In the genomic region with DNA sequence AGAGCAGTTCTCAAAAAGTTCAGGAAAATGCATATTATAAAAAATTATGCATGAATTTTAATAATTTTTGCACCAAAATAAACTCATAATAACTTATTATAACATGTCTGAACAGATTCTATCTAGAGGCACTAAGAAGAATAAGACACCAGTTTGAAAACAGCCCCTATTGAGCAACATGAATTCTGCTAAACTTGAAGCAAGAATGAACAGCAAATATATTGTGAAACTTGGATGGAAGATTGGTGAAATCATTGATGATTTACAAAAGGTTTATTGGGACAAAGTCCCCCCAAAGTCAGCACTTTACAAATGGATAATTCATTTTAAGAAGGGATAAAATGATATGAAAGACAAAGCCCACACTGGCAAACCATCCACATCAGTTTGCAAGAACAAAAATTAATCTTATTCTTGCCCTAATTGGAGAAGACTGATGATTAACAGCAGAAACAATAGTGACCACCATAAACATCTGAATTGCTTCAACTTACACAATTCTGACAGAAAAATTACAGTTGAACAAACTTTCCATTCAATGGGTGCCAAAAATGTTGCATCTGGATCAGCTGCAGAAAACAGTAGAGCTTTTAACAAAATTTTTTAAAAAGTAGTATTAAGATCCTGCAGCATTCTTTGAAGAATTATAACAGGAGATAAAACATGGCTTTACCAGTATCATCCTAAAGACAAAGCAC, we compare ENCODE assay signal across 14 cellular contexts.
DNase-seq lines count a peak whose midpoint lies in the region; ATAC-seq, FAIRE-seq and TF ChIP-seq lines count a peak whose summit lies in the region.
"Had no signal": no experiment of that assay in that cellular context is flagged by ENCODE, and none has a peak within 500 bp of the region (broad histone marks: within the 10 kb centered on the region; RNA-seq: fewer than 3 reads in every experiment).

No MANE protein-coding gene starts in this region.

- H3K27me3 ChIP-seq in liver (ENCODE audit: control insufficient read depth in 4 of 4, insufficient read depth in 4 of 4, low read length in 3 of 4) (no peaks in the 10 kb centered on the region), HepG2 (ENCODE audit: control insufficient read depth in 1 of 2, insufficient read depth in 2 of 2, low read length in 2 of 2) (no peaks in the 10 kb centered on the region), right lobe of liver (no peaks in the 10 kb centered on the region)
- H3K27me3 ChIP-seq: BLaER1 treated with 17β-estradiol and CSF1 and Interleukin-3, amounts not matched to agents 10 nM and 100 nM had no signal

- no TSS peak for BruUV-seq in HepG2 (replicated peaks; lab: Mats Ljungman, UMichigan)

- DNase-seq in HepG2 (ENCODE audit: low spot score), result no peak
- DNase-seq in fibroblast of mammary gland (ENCODE audit: low read depth), result peak; percentile 17
- no peak for DNase-seq in right lobe of liver
- no peak for DNase-seq in NCI-H1105 (lab: John Stamatoyannopoulos, UW)
- DNase-seq: Calu3; CD8-positive, alpha-beta T cell; DMS79 treated with DMSO at 0.1 percent for 48 hours; GF-D8; H9 had no signal

- H3K4me1 ChIP-seq in liver (ENCODE audit: control insufficient read depth in 4 of 4, insufficient read depth in 4 of 4, low read length in 3 of 4) (peaks cover 2 to 18% (median 15%) of the 10 kb centered on the region in 4 donors), HepG2 (ENCODE audit: insufficient read depth, low read length) (no peaks in the 10 kb centered on the region), right lobe of liver (peaks cover 0 to 37% (median 10%) of the 10 kb centered on the region in 4 donors)

- TF ChIP-seq POLR2A in HepG2 (IDR thresholded peaks at IDR 0.05; ENCODE audit: insufficient read depth in 1 of 2, low read depth in 2 of 2, low read length in 2 of 2) (no peak), right lobe of liver (IDR thresholded peaks at IDR 0.05) (no peak)

- no peak for FAIRE-seq in HepG2 (lab: Jason Lieb, UNC)
- FAIRE-seq: GM12878, H1 had no signal

- no peaks in the 10 kb centered on the region for H4K20me1 ChIP-seq in HepG2 (ENCODE audit: insufficient read depth, low read length)
- H4K20me1 ChIP-seq: BLaER1 treated with 17β-estradiol and CSF1 and Interleukin-3, amounts not matched to agents 10 nM and 100 nM had no signal

- H3K4me2 ChIP-seq in HepG2 (ENCODE audit: low read depth, low read length), result no peak overlapping the region
- H3K4me2 ChIP-seq: BLaER1 treated with 17β-estradiol and CSF1 and Interleukin-3, amounts not matched to agents 10 nM and 100 nM had no signal

- TF ChIP-seq EP300 in HepG2 (IDR thresholded peaks at IDR 0.05; ENCODE audit: low read depth in 2 of 2, low read length in 2 of 2) (no peak), HepG2 (CRISPR knock-in tag; IDR thresholded peaks at IDR 0.05; ENCODE audit: borderline replicate concordance) (no peak)

- in situ Hi-C loops in HepG2 (cut with HindIII; ENCODE audit: extremely low pct_ligation_motif_present, low pct_unique_long_range_greater_than_20kb), result no loop called here

- POLR2A ChIA-PET in HepG2 (lab: Yijun Ruan, JAX), result no interaction called here

- no peaks in the 10 kb centered on the region for H3K79me2 ChIP-seq in HepG2 (ENCODE audit: insufficient read depth, low read length)

- TF ChIP-seq RAD21 in liver (IDR thresholded peaks at IDR 0.05) (peak; percentile 29 to 35), HepG2 (CRISPR knock-in tag; IDR thresholded peaks at IDR 0.05) (no peak)

- no peak overlapping the region for H3K27ac ChIP-seq in liver (ENCODE audit: low read depth in 1 of 2, low read length in 2 of 2)
- H3K27ac ChIP-seq in HepG2 (ENCODE audit: extremely low read length, insufficient read depth, low read length), result no peak overlapping the region
- peak overlapping the region in 1 of 3 donors; percentile 51 for H3K27ac ChIP-seq in right lobe of liver
- H3K27ac ChIP-seq: BLaER1 treated with 17β-estradiol and CSF1 and Interleukin-3, amounts not matched to agents 10 nM and 100 nM had no signal

- no peak overlapping the region for H3K4me3 ChIP-seq in liver (ENCODE audit: low read depth in 1 of 3, low read length in 3 of 3)
- H3K4me3 ChIP-seq in HepG2 (replicated peaks in 1 of 3; ENCODE audit: insufficient read depth in 1 of 3, low read depth in 2 of 3, low read length in 3 of 3), result no peak overlapping the region
- no peak overlapping the region for H3K4me3 ChIP-seq in fibroblast of mammary gland (ENCODE audit: control insufficient read depth, low read depth, low read length)
- H3K4me3 ChIP-seq in right lobe of liver, result no peak overlapping the region
- H3K4me3 ChIP-seq: BLaER1 treated with 17β-estradiol and CSF1 and Interleukin-3, amounts not matched to agents 10 nM and 100 nM; GM12878 had no signal

- H3K36me3 ChIP-seq in liver (ENCODE audit: control insufficient read depth in 4 of 4, insufficient read depth in 3 of 4, low read depth in 1 of 4, low read length in 3 of 4) (no peaks in the 10 kb centered on the region), HepG2 (replicated peaks in 1 of 2; ENCODE audit: control insufficient read depth in 1 of 2, insufficient read depth in 2 of 2, low read length in 2 of 2) (no peaks in the 10 kb centered on the region), right lobe of liver (no peaks in the 10 kb centered on the region)
- H3K36me3 ChIP-seq: BLaER1 treated with 17β-estradiol and CSF1 and Interleukin-3, amounts not matched to agents 10 nM and 100 nM had no signal

- H3K9me3 ChIP-seq in liver (ENCODE audit: control insufficient read depth in 4 of 4, low read length in 3 of 4) (no peaks in the 10 kb centered on the region), HepG2 (ENCODE audit: low read length) (peaks cover 76% of the 10 kb centered on the region), right lobe of liver (no peaks in the 10 kb centered on the region)
- H3K9me3 ChIP-seq: BLaER1 treated with 17β-estradiol and CSF1 and Interleukin-3, amounts not matched to agents 10 nM and 100 nM had no signal

- TF ChIP-seq CTCF in liver (IDR thresholded peaks at IDR 0.05; ENCODE audit: low read depth, low read length, missing input control) (no peak), HepG2 (CRISPR knock-in tag; IDR thresholded peaks at IDR 0.05) (no peak), fibroblast of mammary gland (conservative IDR thresholded peaks at IDR 0.05; ENCODE audit: control insufficient read depth, insufficient read depth, low read depth, low read length) (no peak), right lobe of liver (IDR thresholded peaks at IDR 0.05) (no peak)

- intact Hi-C loops in HepG2 (cut with micrococcal nuclease; ENCODE audit: unreplicated experiment) (no loop called here), right lobe of liver (cut with DNase I) (no loop called here)

- H2AFZ ChIP-seq in HepG2 (ENCODE audit: low read length), result no peak overlapping the region

- ATAC-seq in HepG2 (no peak), right lobe of liver (peak; percentile 60 to 84 (median 82)), esophagus mucosa (no peak)
- ATAC-seq: CD8-positive, alpha-beta T cell; GM12878 had no signal

- H3K9ac ChIP-seq in liver (ENCODE audit: low read depth in 1 of 2, low read length in 2 of 2) (no peak overlapping the region), HepG2 (ENCODE audit: insufficient read depth, low read depth, low read length) (no peak overlapping the region)
- H3K9ac ChIP-seq: BLaER1 treated with 17β-estradiol and CSF1 and Interleukin-3, amounts not matched to agents 10 nM and 100 nM had no signal

- CTCF ChIA-PET in HepG2 (lab: Yijun Ruan, JAX; ENCODE audit: low intra/inter-chr PET ratio, low total read pairs), result no interaction called here

TF ChIP-seq in liver, 16 proteins besides CTCF, POLR2A, EP300 and RAD21 (continues in another document):
- peak in 1 of 2 donors; percentile 45 for TF ChIP-seq JUND (IDR thresholded peaks at IDR 0.05)

TF ChIP-seq in HepG2, 621 proteins besides CTCF, POLR2A, EP300 and RAD21:
- TF ChIP-seq MED13 (CRISPR knock-in tag; IDR thresholded peaks at IDR 0.05) (no peak), SALL2 (CRISPR knock-in tag; IDR thresholded peaks at IDR 0.05) (no peak)
- TF ChIP-seq, protein P1, sequence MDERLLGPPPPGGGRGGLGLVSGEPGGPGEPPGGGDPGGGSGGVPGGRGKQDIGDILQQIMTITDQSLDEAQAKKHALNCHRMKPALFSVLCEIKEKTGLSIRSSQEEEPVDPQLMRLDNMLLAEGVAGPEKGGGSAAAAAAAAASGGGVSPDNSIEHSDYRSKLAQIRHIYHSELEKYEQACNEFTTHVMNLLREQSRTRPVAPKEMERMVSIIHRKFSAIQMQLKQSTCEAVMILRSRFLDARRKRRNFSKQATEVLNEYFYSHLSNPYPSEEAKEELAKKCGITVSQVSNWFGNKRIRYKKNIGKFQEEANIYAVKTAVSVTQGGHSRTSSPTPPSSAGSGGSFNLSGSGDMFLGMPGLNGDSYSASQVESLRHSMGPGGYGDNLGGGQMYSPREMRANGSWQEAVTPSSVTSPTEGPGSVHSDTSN (CRISPR knock-in tag; IDR thresholded peaks at IDR 0.05), result no peak

Comparison
In these comparisons a context has a peak if more than half of its experiments do, and no peak if none do; other contexts are left out.
1. ATAC-seq: peak in right lobe of liver (4 of 4); none in HepG2 (single experiment) and esophagus mucosa (single experiment).